In genomic region chr1:15430787-15431570, GRCh38 we compare ENCODE assay signal across 8 cellular contexts. TPM values are rescaled to one million over a fixed set of nuclear protein-coding genes. Genes with fewer than 3 reads are reported as not detected.
DNase-seq lines count a peak whose midpoint lies in the region; ATAC-seq and TF ChIP-seq lines count a peak whose summit lies in the region.

No MANE protein-coding gene starts in this region.

- H3K9me3 Mint-ChIP-seq in neural crest cell, result no peaks in the 10 kb centered on the region

- H3K27me3 Mint-ChIP-seq in neural crest cell (ENCODE audit: low read depth), result no peaks in the 10 kb centered on the region

- ATAC-seq in GM18873 (IDR thresholded peaks at IDR 0.05; ENCODE audit: low FRiP score, unreplicated experiment), result no peak

- no peak overlapping the region for H3K27ac Mint-ChIP-seq in neural crest cell (ENCODE audit: unreplicated experiment)

- TF ChIP-seq CTCF in neural crest cell (conservative IDR thresholded peaks at IDR 0.05) (peak; percentile 95), testis (IDR thresholded peaks at IDR 0.05) (peak; percentile 90 to 94 (median 91))

- DNase-seq in SHP77 (lab: John Stamatoyannopoulos, UW) (peak; percentile 34 to 40), SHP77 treated with DMSO at 0.1 percent for 48 hours (lab: John Stamatoyannopoulos, UW) (no peak), NCI-H345 (lab: John Stamatoyannopoulos, UW) (peak; percentile 60), activated T-cell treated with anti-CD3 and anti-CD28 coated beads for 48 hours (ENCODE audit: low read depth) (peak; percentile 62), fibroblast of gingiva (ENCODE audit: low read depth) (peak; percentile 24), neural crest cell (ENCODE audit: low read depth, low spot score) (peak; percentile 93), testis (peak; percentile 87)

- no peaks in the 10 kb centered on the region for H3K36me3 Mint-ChIP-seq in neural crest cell (ENCODE audit: low read depth)

- H3K27me3 ChIP-seq in testis, result no peaks in the 10 kb centered on the region

- TF ChIP-seq POLR2A in testis (IDR thresholded peaks at IDR 0.05), result no peak

- no peaks in the 10 kb centered on the region for H3K9me3 ChIP-seq in testis

- no peak overlapping the region for H3K4me3 ChIP-seq in testis

- H3K4me1 ChIP-seq in testis, result peaks cover 20% of the 10 kb centered on the region

- H3K36me3 ChIP-seq in testis (ENCODE audit: low read depth, missing control alignments), result no peaks in the 10 kb centered on the region

- 65 to 73% methylated on average over 15 to 18 of the region's 19 CpGs for WGBS in testis, 2 donors

- H3K4me1 Mint-ChIP-seq in neural crest cell, result peaks cover 8% of the 10 kb centered on the region

- no peak overlapping the region for H3K4me3 Mint-ChIP-seq in neural crest cell

- peak overlapping the region in 1 of 2 donors; percentile 11 for H3K27ac ChIP-seq in testis

- intact Hi-C loops in testis (cut with DNase I; ENCODE audit: low total_unique reads), result no loop called here

RNA-seq across cellular contexts. Expression of gene CTRC, which starts 7.3 kb away (rescaled TPM):
- total RNA-seq in neural crest cell (0.40 TPM in 1 of 2 replicates, not detected in the other), testis (under 1 TPM; 0.50 to 0.55 TPM)
- polyA plus RNA-seq in testis (ENCODE audit: insufficient read depth, low read depth, low replicate concordance), result 0.83 TPM

RNA-seq across cellular contexts. Expression of gene EFHD2, which starts 21.3 kb away (rescaled TPM):
- total RNA-seq in neural crest cell, result 22.4 and 23.0 TPM in 2 replicates
- 100 to 1,000 TPM; 308 to 384 TPM for total RNA-seq in testis
- 146 TPM for polyA plus RNA-seq in testis (ENCODE audit: insufficient read depth, low read depth, low replicate concordance)

RNA-seq across cellular contexts. Expression of gene CELA2A, which starts 25.6 kb away (rescaled TPM):
- total RNA-seq in neural crest cell (not detected in 2 replicates), testis (1 to 10 TPM; 3.7 to 4.8 TPM)
- polyA plus RNA-seq in testis (ENCODE audit: insufficient read depth, low read depth, low replicate concordance), result 2.4 TPM

RNA-seq across cellular contexts. Expression of gene CELA2B, which starts 44.9 kb away (rescaled TPM):
- total RNA-seq in neural crest cell, result not detected in 2 replicates
- 1 to 10 TPM; 3.3 to 3.7 TPM for total RNA-seq in testis
- 2.7 TPM for polyA plus RNA-seq in testis (ENCODE audit: insufficient read depth, low read depth, low replicate concordance)

Comparison
In these comparisons a context has a peak if more than half of its experiments do, and no peak if none do; other contexts are left out.
1. RNA of gene EFHD2, which starts 21.3 kb away (total RNA-seq): 308 to 384 TPM in testis; 22.4 to 23.0 TPM in neural crest cell; every median in the first group is over 10 times any median in the second.